ENCODE assay signal across 22 cellular contexts in genomic region chr2:59826177-59826576, GRCh38.
"Had no signal": no experiment of that assay in that cellular context is flagged by ENCODE, and none has a peak within 500 bp of the region (broad histone marks: within the 10 kb centered on the region; RNA-seq: fewer than 3 reads in every experiment).

No MANE protein-coding gene starts in this region.

- H3K4me3 ChIP-seq: MG63, SJSA1, SK-N-MC had no signal

- DNase-seq: IMR-90, Karpas-422, KG1, MG63, NCI-H1092, NCI-H1105 treated with DMSO at 0.1 percent for 48 hours, NCI-H1436, NCI-H187, NCI-H2029, NCI-H2081 treated with DMSO at 0.1 percent for 48 hours, NCI-H2171, NCI-H226, NCI-H510A, NCI-H524 treated with DMSO at 0.1 percent for 48 hours, NCI-H82, Right ventricle myocardium superior, RPMI8226, SIG-M5 had no signal

- H3K27me3 ChIP-seq: MG63, SJSA1 had no signal

- ATAC-seq: HepG2 had no signal

- H3K27ac ChIP-seq: SJSA1, SK-N-MC had no signal

- FAIRE-seq: HepG2, RCC 7860 had no signal

- H3K36me3 ChIP-seq: MG63, SJSA1 had no signal

- H3K4me1 ChIP-seq: SJSA1 had no signal

- H3K9me3 ChIP-seq: MG63, SJSA1 had no signal
